In the genomic region with DNA sequence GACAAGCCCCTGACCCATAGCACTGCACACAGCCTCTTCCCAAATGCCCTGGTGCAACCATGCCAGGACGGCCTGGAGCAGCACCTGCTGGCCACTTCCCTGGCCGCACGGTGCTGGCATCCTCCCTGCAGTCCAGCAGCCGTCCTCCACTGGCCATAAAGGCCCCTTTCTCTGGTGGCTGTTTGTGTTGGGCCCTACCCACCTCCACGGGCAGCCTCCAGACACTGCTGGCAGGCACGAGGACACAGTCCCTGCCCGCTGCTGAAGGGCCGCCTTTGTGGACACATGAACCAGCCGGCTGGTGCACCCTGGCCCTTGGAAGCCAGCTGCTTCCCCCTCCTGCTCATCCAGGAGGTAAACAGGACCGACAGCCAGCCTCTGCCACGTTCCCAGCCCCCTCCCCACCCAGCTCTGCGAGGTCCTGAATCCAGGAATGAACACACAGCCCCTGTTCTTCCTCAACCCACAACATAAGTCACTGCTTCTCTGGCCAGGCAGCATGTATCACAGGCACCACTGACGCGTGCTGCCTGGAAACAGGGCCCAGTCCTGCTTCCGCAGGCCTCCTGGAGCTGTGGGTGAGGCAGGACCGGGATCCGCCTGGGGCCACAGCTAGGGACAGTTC, we compare ENCODE assay signal across 9 cellular contexts. TPM values are rescaled to one million over a fixed set of nuclear protein-coding genes. Genes with fewer than 3 reads are reported as not detected.
A peak's percentile ranks its signal among the peaks of the same experiment; 100 is the strongest.
DNase-seq lines count a peak whose midpoint lies in the region; ATAC-seq and TF ChIP-seq lines count a peak whose summit lies in the region.
"Had no signal": no experiment of that assay in that cellular context is flagged by ENCODE, and none has a peak within 500 bp of the region (broad histone marks: within the 10 kb centered on the region; RNA-seq: fewer than 3 reads in every experiment).

No MANE protein-coding gene starts in this region.

- H3K27ac Mint-ChIP-seq in activated T-cell treated with anti-CD3 and anti-CD28 coated beads, Interleukin-2, amount 50 U/mL, for 24 hours: no peak overlapping the region

- DNase-seq in ascending aorta (ENCODE audit: low spot score in 2 of 2): peak in 1 of 2 donors; percentile 78
- peak in 1 of 2 donors; percentile 41 for DNase-seq in heart right ventricle
- peak; percentile 41 to 73 for DNase-seq in trophoblast cell
- no peak for DNase-seq in SIG-M5 (lab: John Stamatoyannopoulos, UW)
- DNase-seq in activated T-cell treated with anti-CD3 and anti-CD28 coated beads, Interleukin-2, amount 50 U/mL, for 24 hours: no peak
- DNase-seq: cortex of kidney had no signal

- no peaks in the 10 kb centered on the region for H3K36me3 Mint-ChIP-seq in activated T-cell treated with anti-CD3 and anti-CD28 coated beads, Interleukin-2, amount 50 U/mL, for 24 hours (ENCODE audit: low read depth)

- H3K14ac ChIP-seq in trophoblast cell (ENCODE audit: low read length): peak overlapping the region; percentile 60

- no peak overlapping the region for H2AFZ ChIP-seq in trophoblast cell (ENCODE audit: insufficient read depth, low read length, poor library complexity)

- H3K9ac ChIP-seq in BLaER1 treated with 17β-estradiol and CSF1 and Interleukin-3, amounts not matched to agents 10 nM and 100 nM: peak overlapping the region in 2 of 11 experiments; percentile 0 to 33; a peak in 1 of 22 replicates
- H3K9ac ChIP-seq in trophoblast cell (ENCODE audit: low read length): no peak overlapping the region

- peaks cover 0 to 9% (median 2%) of the 10 kb centered on the region in 11 experiments; a peak in 7 of 22 replicates for H3K9me3 ChIP-seq in BLaER1 treated with 17β-estradiol and CSF1 and Interleukin-3, amounts not matched to agents 10 nM and 100 nM (replicated peaks in 1 of 11)
- H3K9me3 ChIP-seq in ascending aorta: no peaks in the 10 kb centered on the region
- peaks cover 0 to 7% (median 0%) of the 10 kb centered on the region in 11 donors for H3K9me3 ChIP-seq in heart right ventricle
- H3K9me3 ChIP-seq in trophoblast cell (ENCODE audit: insufficient read depth, low read depth, low read length): peaks cover 3% of the 10 kb centered on the region

- no peaks in the 10 kb centered on the region for H3K27me3 Mint-ChIP-seq in activated T-cell treated with anti-CD3 and anti-CD28 coated beads, Interleukin-2, amount 50 U/mL, for 24 hours

- WGBS in heart right ventricle, 2 donors: 53 to 58% methylated on average over 17 of the region's 17 CpGs
- no CpG with 5 or more reads among the region's 17 CpGs for WGBS in trophoblast cell (ENCODE audit: extremely low coverage, insufficient coverage, insufficient read length)

- intact Hi-C loops in ascending aorta (cut with DNase I) (loop anchor here (1.0 to 10.0 kb wide), 2 partner anchors 88 to 730 kb away; a partner anchor contains a TSS), heart right ventricle (cut with DNase I) (loop anchor here in 9 of 10 donors (1.0 to 10.0 kb wide), 7 partner anchors 87 to 293 kb away; no protein-coding TSS in a partner anchor)

- H3K4me3 Mint-ChIP-seq in activated T-cell treated with anti-CD3 and anti-CD28 coated beads, Interleukin-2, amount 50 U/mL, for 24 hours: no peak overlapping the region

- H3K36me3 ChIP-seq in BLaER1 treated with 17β-estradiol and CSF1 and Interleukin-3, amounts not matched to agents 10 nM and 100 nM: no peaks in the 10 kb centered on the region
- H3K36me3 ChIP-seq in ascending aorta (no peaks in the 10 kb centered on the region), heart right ventricle (no peaks in the 10 kb centered on the region), trophoblast cell (ENCODE audit: control insufficient read depth in 1 of 2, insufficient read depth in 2 of 2, low read length in 2 of 2) (no peaks in the 10 kb centered on the region)

- peak overlapping the region; percentile 3 for H2BK5ac ChIP-seq in trophoblast cell (ENCODE audit: low read depth, low read length, poor library complexity)

- peak overlapping the region; percentile 80 for H2AK5ac ChIP-seq in trophoblast cell (ENCODE audit: low read length)

- H2BK12ac ChIP-seq in trophoblast cell (ENCODE audit: low read length): peak overlapping the region; percentile 83

- H3K4me2 ChIP-seq in BLaER1 treated with 17β-estradiol and CSF1 and Interleukin-3, amounts not matched to agents 10 nM and 100 nM: peak overlapping the region in 9 of 11 experiments; percentile 40 to 86 (median 76); a peak in 19 of 22 replicates
- no peak overlapping the region for H3K4me2 ChIP-seq in trophoblast cell (ENCODE audit: low read length)

- H4K8ac ChIP-seq in trophoblast cell (ENCODE audit: low read depth, low read length): peak overlapping the region; percentile 55

- no peaks in the 10 kb centered on the region for H3K9me3 Mint-ChIP-seq in activated T-cell treated with anti-CD3 and anti-CD28 coated beads, Interleukin-2, amount 50 U/mL, for 24 hours

- no peaks in the 10 kb centered on the region for H4K20me1 ChIP-seq in BLaER1 treated with 17β-estradiol and CSF1 and Interleukin-3, amounts not matched to agents 10 nM and 100 nM

- no peak overlapping the region for H3K4me3 ChIP-seq in BLaER1 treated with 17β-estradiol and CSF1 and Interleukin-3, amounts not matched to agents 10 nM and 100 nM
- H3K4me3 ChIP-seq in ascending aorta (peak overlapping the region in 1 of 2 donors; percentile 28), heart right ventricle (no peak overlapping the region), trophoblast cell (ENCODE audit: low read depth, low read length) (no peak overlapping the region)

- H3K23ac ChIP-seq in trophoblast cell (ENCODE audit: low read length): no peak overlapping the region

- H2BK120ac ChIP-seq in trophoblast cell (ENCODE audit: insufficient read depth, low read length, poor library complexity): peak overlapping the region; percentile 82

- H3K27me3 ChIP-seq in BLaER1 treated with 17β-estradiol and CSF1 and Interleukin-3, amounts not matched to agents 10 nM and 100 nM: no peaks in the 10 kb centered on the region
- H3K27me3 ChIP-seq in ascending aorta (no peaks in the 10 kb centered on the region), heart right ventricle (no peaks in the 10 kb centered on the region), trophoblast cell (ENCODE audit: insufficient read depth, low read length) (no peaks in the 10 kb centered on the region)

- peaks cover 24% of the 10 kb centered on the region for H3K79me1 ChIP-seq in trophoblast cell (ENCODE audit: low read length)

- peaks cover 9 to 42% (median 27%) of the 10 kb centered on the region in 10 experiments for H3K4me1 ChIP-seq in BLaER1 treated with 17β-estradiol and CSF1 and Interleukin-3, amounts not matched to agents 10 nM and 100 nM
- peaks cover 0 to 5% of the 10 kb centered on the region in 2 donors for H3K4me1 ChIP-seq in ascending aorta
- peaks cover 0 to 12% (median 4%) of the 10 kb centered on the region in 9 donors for H3K4me1 ChIP-seq in heart right ventricle
- H3K4me1 ChIP-seq in trophoblast cell (ENCODE audit: control insufficient read depth in 1 of 2, insufficient read depth in 2 of 2, low read length in 2 of 2): peaks cover 24 to 27% of the 10 kb centered on the region in 2 experiments

- peak overlapping the region; percentile 50 for H3K18ac ChIP-seq in trophoblast cell (ENCODE audit: low read length)

- H4K12ac ChIP-seq in trophoblast cell (ENCODE audit: low read depth, low read length): no peak overlapping the region

- peaks cover 8% of the 10 kb centered on the region for H3K4me1 Mint-ChIP-seq in activated T-cell treated with anti-CD3 and anti-CD28 coated beads, Interleukin-2, amount 50 U/mL, for 24 hours (ENCODE audit: low read depth)

- peak overlapping the region in 1 of 11 experiments; percentile 25; a peak in 1 of 22 replicates for H3K27ac ChIP-seq in BLaER1 treated with 17β-estradiol and CSF1 and Interleukin-3, amounts not matched to agents 10 nM and 100 nM
- H3K27ac ChIP-seq in ascending aorta: peak overlapping the region; percentile 79 to 87
- H3K27ac ChIP-seq in heart right ventricle: peak overlapping the region in 2 of 10 donors; percentile 15 to 26
- peak overlapping the region; percentile 72 for H3K27ac ChIP-seq in trophoblast cell (ENCODE audit: low read depth, low read length)

- no peak overlapping the region for H3K4ac ChIP-seq in trophoblast cell (ENCODE audit: low read depth, low read length)

- peaks cover 8% of the 10 kb centered on the region for H3K79me2 ChIP-seq in trophoblast cell (ENCODE audit: control insufficient read depth, insufficient read depth, low read length, poor library complexity)

- peak overlapping the region; percentile 88 for H4K91ac ChIP-seq in trophoblast cell (ENCODE audit: low read depth, low read length)

- ATAC-seq in heart right ventricle: peak; percentile 68 to 88 (median 81)
- ATAC-seq in HG02852 (IDR thresholded peaks at IDR 0.05; ENCODE audit: unreplicated experiment): no peak
- no peak for ATAC-seq in GM19351 (IDR thresholded peaks at IDR 0.05; ENCODE audit: unreplicated experiment)

- TF ChIP-seq CTCF in ascending aorta (IDR thresholded peaks at IDR 0.05) (peak; percentile 55 to 83 (median 78)), heart right ventricle (IDR thresholded peaks at IDR 0.05) (peak; percentile 30 to 71 (median 57))

RNA-seq across cellular contexts. Expression of a gene that starts 43.8 kb away (rescaled TPM):
- total RNA-seq in ascending aorta: 9.7 TPM
- total RNA-seq in heart right ventricle: 10 to 100 TPM in 2 of 10 donors, 1 to 10 TPM in 8; 3.5 to 12.8 (median 6.4) TPM
- polyA plus RNA-seq in heart right ventricle: 10 to 100 TPM in 1 of 2 donors, 1 to 10 TPM in 1; 6.7 to 13.4 TPM
- 0.49 and 0.52 TPM in 2 replicates for polyA plus RNA-seq in trophoblast cell (2013)

Comparison
In these comparisons a context has a peak if more than half of its experiments do, and no peak if none do; other contexts are left out.
1. DNase-seq: peak in trophoblast cell (2 of 2); none in SIG-M5 (single experiment) and activated T-cell treated with anti-CD3 and anti-CD28 coated beads, Interleukin-2, amount 50 U/mL, for 24 hours (single experiment).
2. ATAC-seq: peak in heart right ventricle (8 of 8); none in HG02852 (single experiment) and GM19351 (single experiment).